15 cellular contexts compared by ENCODE assay signal in the genomic region with DNA sequence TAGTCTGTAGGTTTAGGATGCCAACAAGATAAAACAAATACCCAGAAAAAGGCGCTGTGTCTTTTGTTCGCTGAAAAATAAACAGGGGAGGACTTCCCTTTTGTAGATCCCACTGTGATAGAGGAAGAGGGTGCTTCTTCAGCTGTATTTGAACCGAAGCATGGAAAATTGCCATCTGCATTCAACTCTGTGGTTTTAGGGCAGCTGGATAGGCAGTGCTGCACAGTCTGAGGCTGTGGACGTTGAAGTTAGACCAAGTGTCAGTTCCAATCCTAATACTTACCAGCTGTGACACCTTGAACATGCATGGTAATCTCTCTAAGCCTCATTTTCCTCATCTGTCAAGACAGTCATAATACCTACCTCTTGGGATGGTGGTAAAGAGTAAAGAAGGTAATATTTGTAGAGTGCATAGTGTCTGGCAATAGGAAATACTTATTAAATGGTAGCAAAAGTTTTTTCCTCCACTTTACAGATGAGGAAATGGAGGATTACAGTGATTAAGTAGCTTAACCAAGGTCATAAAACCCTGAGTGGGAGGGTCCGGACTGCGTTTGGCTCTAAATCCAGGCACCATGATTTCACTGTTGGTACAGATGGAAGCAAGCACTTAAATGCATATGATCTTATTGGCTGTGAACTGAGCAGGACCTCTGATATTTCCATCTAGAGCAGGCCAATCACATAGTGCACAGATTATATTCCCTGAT. TPM values are rescaled to one million over a fixed set of nuclear protein-coding genes. Genes with fewer than 3 reads are reported as not detected.
DNase-seq lines count a peak whose midpoint lies in the region; ATAC-seq, FAIRE-seq and TF ChIP-seq lines count a peak whose summit lies in the region.
"Had no signal": no experiment of that assay in that cellular context is flagged by ENCODE, and none has a peak within 500 bp of the region (broad histone marks: within the 10 kb centered on the region; RNA-seq: fewer than 3 reads in every experiment).

No MANE protein-coding gene starts in this region.

- H2AK5ac ChIP-seq in IMR-90 (ENCODE audit: low read depth, low read length) (no peak overlapping the region), trophoblast cell (ENCODE audit: low read length) (no peak overlapping the region)

- H3K9me1 ChIP-seq in IMR-90 (ENCODE audit: insufficient read depth, low read length): no peaks in the 10 kb centered on the region; the same call in 1 of the 2 replicates
- H3K9me1 ChIP-seq in keratinocyte (ENCODE audit: control insufficient read depth, extremely low read depth, insufficient read depth, low read length): no peaks in the 10 kb centered on the region

- no peak overlapping the region for H2BK120ac ChIP-seq in IMR-90 (ENCODE audit: low read depth, low read length)
- H2BK120ac ChIP-seq in trophoblast cell (ENCODE audit: insufficient read depth, low read length, poor library complexity): no peak overlapping the region

- H4K20me1 ChIP-seq in IMR-90 (ENCODE audit: insufficient read depth, low read length): no peaks in the 10 kb centered on the region
- H4K20me1 ChIP-seq in SK-N-SH (ENCODE audit: insufficient read depth): no peaks in the 10 kb centered on the region
- H4K20me1 ChIP-seq in keratinocyte (ENCODE audit: control insufficient read depth, extremely low read depth, insufficient read depth, low read length): no peaks in the 10 kb centered on the region

- H3K36me3 ChIP-seq in IMR-90 (ENCODE audit: control insufficient read depth, insufficient read depth, low read length) (no peaks in the 10 kb centered on the region), SK-N-SH (replicated peaks in 1 of 2; ENCODE audit: control insufficient read depth in 1 of 2, insufficient read depth in 2 of 2, low read length in 1 of 2) (no peaks in the 10 kb centered on the region), keratinocyte (ENCODE audit: control insufficient read depth in 2 of 2, extremely low read depth in 1 of 2, insufficient read depth in 2 of 2, low read length in 2 of 2) (peaks cover 0 to 7% of the 10 kb centered on the region in 2 experiments), Peyer's patch (no peaks in the 10 kb centered on the region), trophoblast cell (ENCODE audit: control insufficient read depth in 1 of 2, insufficient read depth in 2 of 2, low read length in 2 of 2) (no peaks in the 10 kb centered on the region)
- H3K36me3 ChIP-seq: lower lobe of right lung, neutrophil had no signal

- no peak overlapping the region for H2BK15ac ChIP-seq in IMR-90 (ENCODE audit: low read depth, low read length)

- H3K18ac ChIP-seq in IMR-90 (ENCODE audit: low read depth, low read length) (no peak overlapping the region), trophoblast cell (ENCODE audit: low read length) (no peak overlapping the region)

- no peaks in the 10 kb centered on the region for H3K79me2 ChIP-seq in SK-N-SH (ENCODE audit: insufficient read depth)
- no peaks in the 10 kb centered on the region for H3K79me2 ChIP-seq in keratinocyte (ENCODE audit: control insufficient read depth, insufficient read depth, low read length)
- H3K79me2 ChIP-seq in trophoblast cell (ENCODE audit: control insufficient read depth, insufficient read depth, low read length, poor library complexity): no peaks in the 10 kb centered on the region

- H3K9me3 Mint-ChIP-seq in activated naive CD4-positive, alpha-beta T cell treated with anti-CD3 and anti-CD28 coated beads, Interleukin-2, amount 10 ng/mL, durations not matched to agents 7 days and 5 days: no peaks in the 10 kb centered on the region
- H3K9me3 Mint-ChIP-seq: activated CD4-positive, alpha-beta T cell treated with anti-CD3 and anti-CD28 coated beads, Interleukin-2, amount 10 ng/mL, durations not matched to agents 24 days and 14 days; activated T-helper 2 cell treated with anti-CD3 and anti-CD28 coated beads, Interferon-gamma antibody, Interleukin-2, Interleukin-4, amounts not matched to agents 10 μg/mL and 5 μg/mL and 100 μg/mL, durations not matched to agents 14 hours and 24 hours and 36 hours; CD4-positive, CD25-positive, alpha-beta regulatory T cell had no signal

- H3K4ac ChIP-seq in IMR-90 (ENCODE audit: low read depth, low read length) (no peak overlapping the region), trophoblast cell (ENCODE audit: low read depth, low read length) (no peak overlapping the region)

- H4K8ac ChIP-seq in IMR-90 (ENCODE audit: low read depth in 2 of 2, low read length in 2 of 2): no peak overlapping the region
- H4K8ac ChIP-seq in trophoblast cell (ENCODE audit: low read depth, low read length): no peak overlapping the region

- H3K14ac ChIP-seq in IMR-90 (replicated peaks; ENCODE audit: low read depth, low read length): no peak overlapping the region
- H3K14ac ChIP-seq in trophoblast cell (ENCODE audit: low read length): no peak overlapping the region

- H3K27me3 ChIP-seq in IMR-90 (ENCODE audit: control insufficient read depth, insufficient read depth, low read length) (no peaks in the 10 kb centered on the region), SK-N-SH (ENCODE audit: insufficient read depth) (no peaks in the 10 kb centered on the region), keratinocyte (ENCODE audit: control insufficient read depth, extremely low read depth, insufficient read depth, low read length) (no peaks in the 10 kb centered on the region), Peyer's patch (no peaks in the 10 kb centered on the region), trophoblast cell (ENCODE audit: insufficient read depth, low read length) (no peaks in the 10 kb centered on the region)

- no peak overlapping the region for H3K56ac ChIP-seq in IMR-90 (ENCODE audit: extremely low read depth, insufficient read depth, low read length)

- TF ChIP-seq EP300 in SK-N-SH (IDR thresholded peaks at IDR 0.05; ENCODE audit: borderline replicate concordance in 1 of 2, low read depth in 1 of 2, low read length in 1 of 2): no peak

- H3K9me3 ChIP-seq in IMR-90 (ENCODE audit: control insufficient read depth, insufficient read depth, low read length): no peaks in the 10 kb centered on the region
- H3K9me3 ChIP-seq in SK-N-SH: no peaks in the 10 kb centered on the region
- H3K9me3 ChIP-seq in keratinocyte (ENCODE audit: control insufficient read depth, low read depth, low read length): no peaks in the 10 kb centered on the region
- no peaks in the 10 kb centered on the region for H3K9me3 ChIP-seq in Peyer's patch
- H3K9me3 ChIP-seq in trophoblast cell (ENCODE audit: insufficient read depth, low read depth, low read length): no peaks in the 10 kb centered on the region
- H3K9me3 ChIP-seq: lower lobe of right lung, neutrophil had no signal

- TF ChIP-seq CTCF in D721Med (IDR thresholded peaks at IDR 0.05; ENCODE audit: insufficient read depth, missing control alignments) (no peak), IMR-90 (conservative IDR thresholded peaks at IDR 0.05; ENCODE audit: low read depth, low read length) (no peak), SK-N-SH (IDR thresholded peaks at IDR 0.05) (no peak), keratinocyte (optimal IDR thresholded peaks at IDR 0.05 in 1 of 3, IDR thresholded peaks at IDR 0.05 in 1 of 3, conservative IDR thresholded peaks at IDR 0.05 in 1 of 3; ENCODE audit: extremely low read depth in 1 of 3, insufficient read depth in 2 of 3, low read length in 3 of 3) (no peak), Peyer's patch (IDR thresholded peaks at IDR 0.05) (no peak)

- H3K9ac ChIP-seq in IMR-90 (ENCODE audit: low read depth, low read length) (no peak overlapping the region), SK-N-SH (no peak overlapping the region), keratinocyte (ENCODE audit: control insufficient read depth, extremely low read depth, insufficient read depth, low read length) (no peak overlapping the region), trophoblast cell (ENCODE audit: low read length) (no peak overlapping the region)

- ATAC-seq in IMR-90 (ENCODE audit: low read depth) (no peak), HG03439 (IDR thresholded peaks at IDR 0.05; ENCODE audit: unreplicated experiment) (no peak)
- ATAC-seq: lower lobe of right lung, T-helper 17 cell had no signal

- no peak overlapping the region for H2BK20ac ChIP-seq in IMR-90 (ENCODE audit: low read depth, low read length)

- H3K27ac ChIP-seq in IMR-90 (ENCODE audit: insufficient read depth, low read length) (no peak overlapping the region), SK-N-SH (ENCODE audit: low read depth in 2 of 2, low read length in 1 of 2) (peak overlapping the region in 1 of 2 experiments; percentile 68; a peak in 2 of 4 replicates), keratinocyte (ENCODE audit: control insufficient read depth, insufficient read depth, low read length) (no peak overlapping the region), Peyer's patch (no peak overlapping the region), trophoblast cell (ENCODE audit: low read depth, low read length) (no peak overlapping the region)
- H3K27ac ChIP-seq: lower lobe of right lung, neutrophil, PC-9 had no signal

- H3K23ac ChIP-seq in IMR-90 (ENCODE audit: low read depth, low read length): no peak overlapping the region
- no peak overlapping the region for H3K23ac ChIP-seq in trophoblast cell (ENCODE audit: low read length)

- no peaks in the 10 kb centered on the region for H3K4me1 Mint-ChIP-seq in activated naive CD4-positive, alpha-beta T cell treated with anti-CD3 and anti-CD28 coated beads, Interleukin-2, amount 10 ng/mL, durations not matched to agents 7 days and 5 days
- H3K4me1 Mint-ChIP-seq: activated CD4-positive, alpha-beta T cell treated with anti-CD3 and anti-CD28 coated beads, Interleukin-2, amount 10 ng/mL, durations not matched to agents 24 days and 14 days; CD4-positive, CD25-positive, alpha-beta regulatory T cell; T-helper 17 cell had no signal

- no peaks in the 10 kb centered on the region for H3K9me2 ChIP-seq in SK-N-SH

- no peaks in the 10 kb centered on the region for H3K79me1 ChIP-seq in IMR-90 (ENCODE audit: low read depth in 1 of 2, low read length in 2 of 2)
- H3K79me1 ChIP-seq in trophoblast cell (ENCODE audit: low read length): no peaks in the 10 kb centered on the region

- no peak overlapping the region for H4K91ac ChIP-seq in IMR-90 (ENCODE audit: insufficient read depth, low read depth, low read length)
- no peak overlapping the region for H4K91ac ChIP-seq in trophoblast cell (ENCODE audit: low read depth, low read length)

- FAIRE-seq in D721Med (lab: Jason Lieb, UNC) (peak; percentile 94), keratinocyte (lab: Jason Lieb, UNC) (peak; percentile 29)

- POLR2A ChIA-PET in IMR-90 (lab: Charles Lee; ENCODE audit: unreplicated experiment) (no interaction called here), SK-N-SH (lab: Yijun Ruan, JAX) (no interaction called here)

- H3K4me3 ChIP-seq in IMR-90 (ENCODE audit: insufficient read depth, low read depth, low read length) (no peak overlapping the region), SK-N-SH (ENCODE audit: low read depth in 2 of 2, low read length in 1 of 2) (no peak overlapping the region), keratinocyte (ENCODE audit: control insufficient read depth in 2 of 3, extremely low read depth in 1 of 3, insufficient read depth in 2 of 3, low read depth in 1 of 3, low read length in 3 of 3) (no peak overlapping the region), Peyer's patch (no peak overlapping the region), trophoblast cell (ENCODE audit: low read depth, low read length) (no peak overlapping the region)
- H3K4me3 ChIP-seq: lower lobe of right lung, PC-9 had no signal

- peaks cover 25% of the 10 kb centered on the region for H3K27me3 Mint-ChIP-seq in activated naive CD4-positive, alpha-beta T cell treated with anti-CD3 and anti-CD28 coated beads, Interleukin-2, amount 10 ng/mL, durations not matched to agents 7 days and 5 days

- no peak overlapping the region for H4K12ac ChIP-seq in trophoblast cell (ENCODE audit: low read depth, low read length)

- WGBS in IMR-90 (ENCODE audit: extremely low coverage in 2 of 2, insufficient read length in 1 of 2), 2 experiments: 100% methylated on average over 1 of the region's 6 CpGs; no CpG with 5 or more reads in 1 of the 2 experiments
- WGBS in SK-N-SH (ENCODE audit: low lambda C conversion rate): 79% methylated on average over 6 of the region's 6 CpGs
- no CpG with 5 or more reads among the region's 6 CpGs for WGBS in trophoblast cell (ENCODE audit: extremely low coverage, insufficient coverage, insufficient read length)

- H2BK12ac ChIP-seq in trophoblast cell (ENCODE audit: low read length): no peak overlapping the region

- no peak overlapping the region for H4K5ac ChIP-seq in IMR-90 (ENCODE audit: low read depth, low read length)

- H3K36me3 Mint-ChIP-seq in activated naive CD4-positive, alpha-beta T cell treated with anti-CD3 and anti-CD28 coated beads, Interleukin-2, amount 10 ng/mL, durations not matched to agents 7 days and 5 days: no peaks in the 10 kb centered on the region
- H3K36me3 Mint-ChIP-seq: CD4-positive, CD25-positive, alpha-beta regulatory T cell had no signal

- CTCF ChIA-PET in IMR-90 (lab: Yijun Ruan, JAX) (interaction anchor here (0.5 to 1.6 kb wide), 11 partner anchors 9 to 1566 kb away, joined by 3 to 6 read pairs (median 4); no protein-coding TSS in a partner anchor), SK-N-SH (lab: Yijun Ruan, JAX) (interaction anchor here (0.6 to 3.6 kb wide), 11 partner anchors 9 to 448 kb away, joined by 3 to 32 read pairs (median 4); no protein-coding TSS in a partner anchor)
- CTCF ChIA-PET in activated naive CD4-positive, alpha-beta T cell treated with anti-CD3 and anti-CD28 coated beads, Interleukin-2, amount 10 ng/mL, durations not matched to agents 7 days and 5 days (lab: Charles Lee): no interaction called here

- no peak overlapping the region for H3K4me3 Mint-ChIP-seq in activated naive CD4-positive, alpha-beta T cell treated with anti-CD3 and anti-CD28 coated beads, Interleukin-2, amount 10 ng/mL, durations not matched to agents 7 days and 5 days
- H3K4me3 Mint-ChIP-seq: activated CD4-positive, alpha-beta T cell treated with anti-CD3 and anti-CD28 coated beads, Interleukin-2, amount 10 ng/mL, durations not matched to agents 24 days and 14 days; T-helper 17 cell had no signal

- no peak for TF ChIP-seq RAD21 in IMR-90 (IDR thresholded peaks at IDR 0.05; ENCODE audit: low read length)
- no peak for TF ChIP-seq RAD21 in SK-N-SH (IDR thresholded peaks at IDR 0.05; ENCODE audit: low read length)

- H3K27ac Mint-ChIP-seq in activated naive CD4-positive, alpha-beta T cell treated with anti-CD3 and anti-CD28 coated beads, Interleukin-2, amount 10 ng/mL, durations not matched to agents 7 days and 5 days: no peak overlapping the region
- H3K27ac Mint-ChIP-seq: activated CD4-positive, alpha-beta T cell treated with anti-CD3 and anti-CD28 coated beads, Interleukin-2, amount 10 ng/mL, durations not matched to agents 24 days and 14 days; activated T-helper 2 cell treated with anti-CD3 and anti-CD28 coated beads, Interferon-gamma antibody, Interleukin-2, Interleukin-4, amounts not matched to agents 10 μg/mL and 5 μg/mL and 100 μg/mL, durations not matched to agents 14 hours and 24 hours and 36 hours; CD4-positive, CD25-positive, alpha-beta regulatory T cell; T-helper 17 cell had no signal

- H3K4me2 ChIP-seq in IMR-90 (ENCODE audit: low read depth, low read length) (no peak overlapping the region), SK-N-SH (peak overlapping the region; percentile 23; the same call in 1 of the 2 replicates), keratinocyte (ENCODE audit: control insufficient read depth, extremely low read depth, insufficient read depth, low read depth, low read length) (no peak overlapping the region), trophoblast cell (ENCODE audit: low read length) (no peak overlapping the region)
- H3K4me2 ChIP-seq: PC-9 had no signal

- H3F3A ChIP-seq in SK-N-SH (replicated peaks; ENCODE audit: insufficient read depth): peaks cover 25% of the 10 kb centered on the region

- no peak overlapping the region for H2AK9ac ChIP-seq in IMR-90 (replicated peaks; ENCODE audit: low read depth, low read length, poor library complexity)

- dilution Hi-C loops in IMR-90 (cut with HindIII; ENCODE audit: low sequenced_read_pairs, unreplicated experiment) (no loop called here), keratinocyte (cut with MboI; ENCODE audit: extremely low pct_ligation_motif_present, low sequenced_read_pairs) (no loop called here)

- H2AFZ ChIP-seq in IMR-90 (replicated peaks; ENCODE audit: low read length, poor library complexity) (peak overlapping the region; percentile 80), SK-N-SH (ENCODE audit: low read depth) (no peak overlapping the region), keratinocyte (ENCODE audit: control insufficient read depth, low read length) (no peak overlapping the region), trophoblast cell (ENCODE audit: insufficient read depth, low read length, poor library complexity) (no peak overlapping the region)
- H2AFZ ChIP-seq: PC-9 had no signal

- DNase-seq in D721Med (ENCODE audit: insufficient read length, low spot score): no peak
- DNase-seq in IMR-90: no peak
- no peak for DNase-seq in SK-N-SH
- DNase-seq in keratinocyte (ENCODE audit: low read depth, low spot score): no peak
- DNase-seq in activated naive CD4-positive, alpha-beta T cell treated with anti-CD3 and anti-CD28 coated beads, Interleukin-2, amount 10 ng/mL, durations not matched to agents 7 days and 5 days: no peak
- DNase-seq in Peyer's patch: no peak
- no peak for DNase-seq in trophoblast cell
- DNase-seq: activated CD4-positive, alpha-beta T cell treated with anti-CD3 and anti-CD28 coated beads, Interleukin-2, amount 10 ng/mL, durations not matched to agents 24 days and 14 days; CD4-positive, CD25-positive, alpha-beta regulatory T cell; lower lobe of right lung; PC-9; T-helper 17 cell had no signal

- H2BK5ac ChIP-seq in IMR-90 (ENCODE audit: low read depth, low read length, poor library complexity, severe bottlenecking): no peak overlapping the region
- H2BK5ac ChIP-seq in trophoblast cell (ENCODE audit: low read depth, low read length, poor library complexity): no peak overlapping the region

- peaks cover 2% of the 10 kb centered on the region; the same call in 1 of the 2 replicates for H3K4me1 ChIP-seq in IMR-90 (ENCODE audit: control insufficient read depth, insufficient read depth, low read length)
- H3K4me1 ChIP-seq in SK-N-SH (ENCODE audit: control insufficient read depth in 1 of 2, insufficient read depth in 2 of 2, low read depth in 1 of 2, low read length in 1 of 2): peaks cover 37 to 48% of the 10 kb centered on the region in 2 experiments
- H3K4me1 ChIP-seq in keratinocyte (ENCODE audit: control insufficient read depth, extremely low read depth, insufficient read depth, low read length): peaks cover 62% of the 10 kb centered on the region
- no peaks in the 10 kb centered on the region for H3K4me1 ChIP-seq in Peyer's patch
- peaks cover 0 to 4% of the 10 kb centered on the region in 2 experiments for H3K4me1 ChIP-seq in trophoblast cell (ENCODE audit: control insufficient read depth in 1 of 2, insufficient read depth in 2 of 2, low read length in 2 of 2)
- H3K4me1 ChIP-seq: lower lobe of right lung had no signal

- intact Hi-C loops in IMR-90 (cut with micrococcal nuclease): loop anchor here (5.0 kb wide), 1 partner anchor 111 kb away; no protein-coding TSS in a partner anchor

- in situ Hi-C loops in IMR-90 (cut with MboI; ENCODE audit: low sequenced_read_pairs): no loop called here

- no TSS peak for BruUV-seq in IMR-90 (replicated peaks; lab: Mats Ljungman, UMichigan)

- no peak for TF ChIP-seq POLR2A in IMR-90 (IDR thresholded peaks at IDR 0.05; ENCODE audit: low read depth, low read length)
- TF ChIP-seq POLR2A in Peyer's patch (IDR thresholded peaks at IDR 0.05): no peak

RNA-seq across cellular contexts. Expression of a gene that starts 48.5 kb away (rescaled TPM):
- total RNA-seq in IMR-90 (2012; rRNA removed) (17.2 and 17.4 TPM in 2 replicates), Peyer's patch (10 to 100 TPM in 1 of 4 donors, 1 to 10 TPM in 3; 3.5 to 14.9 (median 6.3) TPM)
- polyA plus RNA-seq in IMR-90 (2012; rRNA removed) (6.9 and 7.1 TPM in 2 replicates), SK-N-SH (2012; rRNA removed) (6.3 and 9.3 TPM in 2 replicates), keratinocyte (12.3 to 13.3 TPM (median 12.4 TPM) in 3 replicates)
- 1.6 and 1.8 TPM in 2 replicates for polyA plus RNA-seq in IMR-90 (2012; cell fraction: cytosol; rRNA removed)
- 3.3 and 10.9 TPM in 2 replicates for polyA plus RNA-seq in IMR-90 (2012; cell fraction: nucleus; rRNA removed; ENCODE audit: low replicate concordance)
- 6.3 and 7.1 TPM in 2 replicates for polyA plus RNA-seq in SK-N-SH (2012; cell fraction: cytosol; rRNA removed)
- polyA plus RNA-seq in SK-N-SH (2012; cell fraction: nucleus; rRNA removed): 8.9 and 16.0 TPM in 2 replicates
- polyA plus RNA-seq in keratinocyte (2011; ENCODE audit: low read depth): 6.7 TPM
- 5.8 and 11.1 TPM in 2 replicates for polyA plus RNA-seq in keratinocyte (2011; cell fraction: cytosol; rRNA removed)
- polyA plus RNA-seq in keratinocyte (2011; cell fraction: nucleus; rRNA removed): 22.9 and 25.9 TPM in 2 replicates
- polyA plus RNA-seq in keratinocyte (2012; ENCODE audit: low replicate concordance): 6.9 and 8.0 TPM in 2 replicates
- polyA minus RNA-seq in keratinocyte: 7.6 to 21.0 TPM (median 15.9 TPM) in 3 replicates
- polyA minus RNA-seq in keratinocyte (2011; cell fraction: cytosol; rRNA and poly(A)+ RNA removed): 3.8 TPM
- 21.0 and 35.8 TPM in 2 replicates for polyA minus RNA-seq in keratinocyte (2011; cell fraction: nucleus; rRNA and poly(A)+ RNA removed)
- polyA plus RNA-seq in trophoblast cell (2013): 2.8 TPM in 2 replicates
